Comparison of ENCODE assay signal across 24 cellular contexts in genomic region chr2:68258854-68259253, GRCh38. TPM values are rescaled to one million over a fixed set of nuclear protein-coding genes. Genes with fewer than 3 reads are reported as not detected.
DNase-seq lines count a peak whose midpoint lies in the region; TF ChIP-seq lines count a peak whose summit lies in the region.
"Had no signal": no experiment of that assay in that cellular context is flagged by ENCODE, and none has a peak within 500 bp of the region (broad histone marks: within the 10 kb centered on the region; RNA-seq: fewer than 3 reads in every experiment).

No MANE protein-coding gene starts in this region.

- no peaks in the 10 kb centered on the region for H3K36me3 ChIP-seq in SJSA1
- H3K36me3 ChIP-seq: HAP-1 had no signal

- H3K27me3 Mint-ChIP-seq in osteocyte (ENCODE audit: unreplicated experiment) = no peaks in the 10 kb centered on the region

- no peaks in the 10 kb centered on the region for H3K36me3 Mint-ChIP-seq in osteocyte (ENCODE audit: unreplicated experiment)
- H3K36me3 Mint-ChIP-seq: CD8-positive, alpha-beta memory T cell had no signal

- no peak overlapping the region for H3K4me3 Mint-ChIP-seq in osteocyte (ENCODE audit: unreplicated experiment)
- H3K4me3 Mint-ChIP-seq: CD8-positive, alpha-beta memory T cell had no signal

- no peak overlapping the region for H3K4me3 ChIP-seq in SJSA1
- H3K4me3 ChIP-seq: HAP-1 had no signal

- H3K4me1 ChIP-seq in SJSA1 (replicated peaks) = peaks cover 44% of the 10 kb centered on the region

- H3K9me3 ChIP-seq in SJSA1 (replicated peaks) = no peaks in the 10 kb centered on the region
- H3K9me3 ChIP-seq: HAP-1 had no signal

- no peaks in the 10 kb centered on the region for H3K27me3 ChIP-seq in SJSA1 (replicated peaks)

- DNase-seq in EH (ENCODE audit: low read depth) (peak; percentile 71), SJSA1 (ENCODE audit: low read depth in 1 of 2, low spot score in 2 of 2) (peak in 1 of 2 experiments; percentile 57), dedifferentiated amniotic fluid mesenchymal stem cell (ENCODE audit: extremely low spot score) (peak; percentile 59), osteocyte (ENCODE audit: extremely low spot score, unreplicated experiment) (no peak), GDM1 (lab: John Stamatoyannopoulos, UW) (no peak), D341Med (ENCODE audit: low spot score) (no peak), NCI-H1105 (lab: John Stamatoyannopoulos, UW) (no peak), HuH-7.5 (ENCODE audit: low spot score) (no peak)
- DNase-seq: AML-193; C1 segment of cervical spinal cord; Calu3; CD8-positive, alpha-beta memory T cell; DMS79; KG1; NCI-H1092 treated with DMSO at 0.1 percent for 48 hours; NCI-H1694; NCI-H2081; NCI-H2171; NCI-H345; NCI-H526; OCI-M1; SW 1271 had no signal

- TF ChIP-seq CTCF in osteocyte (IDR thresholded peaks at IDR 0.05) = no peak

- H3K27ac ChIP-seq in SJSA1 = peak overlapping the region; percentile 85
- H3K27ac ChIP-seq: HL-60 had no signal

- no peaks in the 10 kb centered on the region for H3K9me3 Mint-ChIP-seq in osteocyte (ENCODE audit: unreplicated experiment)
- H3K9me3 Mint-ChIP-seq: CD8-positive, alpha-beta memory T cell had no signal

- H3K27ac Mint-ChIP-seq in osteocyte (ENCODE audit: unreplicated experiment) = peak overlapping the region; percentile 47
- H3K27ac Mint-ChIP-seq: CD8-positive, alpha-beta memory T cell had no signal

- peaks cover 25% of the 10 kb centered on the region for H3K4me1 Mint-ChIP-seq in osteocyte (ENCODE audit: unreplicated experiment)

RNA-seq across cellular contexts. Expression of gene PPP3R1, which starts 6.5 kb away (rescaled TPM):
- total RNA-seq in SJSA1 (2014; rRNA removed; shearing (Covaris generic)) = 18.7 and 26.5 TPM in 2 replicates
- 68.4 and 69.3 TPM in 2 replicates for total RNA-seq in osteocyte

Comparison
In these comparisons a context has a peak if more than half of its experiments do, and no peak if none do; other contexts are left out.
1. DNase-seq: peak in EH (single experiment) and dedifferentiated amniotic fluid mesenchymal stem cell (single experiment); none in osteocyte (single experiment), GDM1 (single experiment), D341Med (single experiment), NCI-H1105 (single experiment) and HuH-7.5 (single experiment).